In genomic region chr1:232182206-232182605, GRCh38 we compare ENCODE assay signal across 35 cellular contexts.
DNase-seq lines count a peak whose midpoint lies in the region; ATAC-seq and TF ChIP-seq lines count a peak whose summit lies in the region.
"Had no signal": no experiment of that assay in that cellular context is flagged by ENCODE, and none has a peak within 500 bp of the region (broad histone marks: within the 10 kb centered on the region; RNA-seq: fewer than 3 reads in every experiment).

No MANE protein-coding gene starts in this region.

- H3K36me3 ChIP-seq in gastrocnemius medialis = no peaks in the 10 kb centered on the region
- no peaks in the 10 kb centered on the region for H3K36me3 ChIP-seq in brain microvascular endothelial cell (replicated peaks)
- H3K36me3 ChIP-seq: BE2C; BLaER1; BLaER1 treated with 17β-estradiol and CSF1 and Interleukin-3, amounts not matched to agents 10 nM and 100 nM had no signal

- no peak overlapping the region for H3K4me3 Mint-ChIP-seq in osteocyte (ENCODE audit: unreplicated experiment)
- H3K4me3 Mint-ChIP-seq in type B pancreatic cell = no peak overlapping the region
- H3K4me3 Mint-ChIP-seq: B cell; CD14-positive monocyte; CD4-positive, alpha-beta memory T cell; CD4-positive, alpha-beta T cell; CD4-positive, CD25-positive, alpha-beta regulatory T cell; CD8-positive, alpha-beta memory T cell; CD8-positive, alpha-beta T cell had no signal

- H3K27ac Mint-ChIP-seq in osteocyte (ENCODE audit: unreplicated experiment) = no peak overlapping the region
- H3K27ac Mint-ChIP-seq in type B pancreatic cell = no peak overlapping the region
- H3K27ac Mint-ChIP-seq: B cell; CD4-positive, alpha-beta memory T cell; CD4-positive, alpha-beta T cell; CD4-positive, CD25-positive, alpha-beta regulatory T cell; CD8-positive, alpha-beta T cell had no signal

- H3K4me1 Mint-ChIP-seq in osteocyte (ENCODE audit: unreplicated experiment) (peaks cover 26% of the 10 kb centered on the region), type B pancreatic cell (ENCODE audit: unreplicated experiment) (no peaks in the 10 kb centered on the region)
- H3K4me1 Mint-ChIP-seq: B cell; CD14-positive monocyte; CD4-positive, alpha-beta memory T cell; CD4-positive, CD25-positive, alpha-beta regulatory T cell; CD8-positive, alpha-beta memory T cell had no signal

- H3K27ac ChIP-seq in coronary artery (no peak overlapping the region), gastrocnemius medialis (no peak overlapping the region), brain microvascular endothelial cell (no peak overlapping the region)
- H3K27ac ChIP-seq: 22Rv1; A549; BLaER1; BLaER1 treated with 17β-estradiol and CSF1 and Interleukin-3, amounts not matched to agents 10 nM and 100 nM; C4-2B had no signal

- no peak for TF ChIP-seq POLR2A in gastrocnemius medialis (IDR thresholded peaks at IDR 0.05)

- H3K4me1 ChIP-seq in gastrocnemius medialis = no peaks in the 10 kb centered on the region
- H3K4me1 ChIP-seq: BE2C, BLaER1 had no signal

- no peak for ATAC-seq in gastrocnemius medialis
- ATAC-seq: A549; CD8-positive, alpha-beta T cell had no signal

- H3K9me3 Mint-ChIP-seq in osteocyte (ENCODE audit: unreplicated experiment) = no peaks in the 10 kb centered on the region
- H3K9me3 Mint-ChIP-seq in type B pancreatic cell = no peaks in the 10 kb centered on the region
- H3K9me3 Mint-ChIP-seq: CD4-positive, alpha-beta memory T cell; CD4-positive, alpha-beta T cell; CD8-positive, alpha-beta memory T cell; CD8-positive, alpha-beta T cell had no signal

- H3K27me3 Mint-ChIP-seq in osteocyte (ENCODE audit: unreplicated experiment) = no peaks in the 10 kb centered on the region
- peaks cover 21% of the 10 kb centered on the region for H3K27me3 Mint-ChIP-seq in type B pancreatic cell
- H3K27me3 Mint-ChIP-seq: CD4-positive, CD25-positive, alpha-beta regulatory T cell had no signal

- intact Hi-C loops in gastrocnemius medialis (cut with DNase I; ENCODE audit: low total_unique reads) = no loop called here

- H3K9me3 ChIP-seq in gastrocnemius medialis = no peaks in the 10 kb centered on the region
- H3K9me3 ChIP-seq: A549, BE2C, BLaER1, Caco-2 had no signal

- H3K4me3 ChIP-seq in coronary artery (no peak overlapping the region), gastrocnemius medialis (no peak overlapping the region), brain microvascular endothelial cell (ENCODE audit: low read depth, low read length) (no peak overlapping the region)
- H3K4me3 ChIP-seq: A549; BLaER1; BLaER1 treated with 17β-estradiol and CSF1 and Interleukin-3, amounts not matched to agents 10 nM and 100 nM had no signal

- DNase-seq in D341Med (ENCODE audit: low spot score) (peak; percentile 16), coronary artery (ENCODE audit: low spot score) (peak; percentile 7), osteocyte (ENCODE audit: extremely low spot score, unreplicated experiment) (peak; percentile 54), type B pancreatic cell (ENCODE audit: extremely low spot score, unreplicated experiment) (peak; percentile 29), gastrocnemius medialis (no peak), brain microvascular endothelial cell (no peak), CD1c-positive myeloid dendritic cell (ENCODE audit: extremely low spot score) (no peak)
- DNase-seq in activated CD4-positive, CD25-positive, alpha-beta regulatory T cell treated with anti-CD3 and anti-CD28 coated beads, Interleukin-2, amount 50 U/mL, for 72 hours = no peak
- DNase-seq: 8988T; ACHN; AML-193; BE2C; C1 segment of cervical spinal cord; Caco-2; Calu3; CD4-positive, alpha-beta memory T cell; CD4-positive, alpha-beta T cell; CD4-positive, CD25-positive, alpha-beta regulatory T cell; CD8-positive, alpha-beta memory T cell; CD8-positive, alpha-beta T cell; COR-L47; DMS 273 treated with DMSO at 0.1 percent for 48 hours; DMS153; DMS53; DMS79; DMS79 treated with DMSO at 0.1 percent for 48 hours; DND-41; EL had no signal

- H3K36me3 Mint-ChIP-seq in osteocyte (ENCODE audit: unreplicated experiment) = no peaks in the 10 kb centered on the region
- no peaks in the 10 kb centered on the region for H3K36me3 Mint-ChIP-seq in type B pancreatic cell
- H3K36me3 Mint-ChIP-seq: CD14-positive monocyte; CD4-positive, alpha-beta memory T cell; CD4-positive, CD25-positive, alpha-beta regulatory T cell; CD8-positive, alpha-beta memory T cell; CD8-positive, alpha-beta T cell had no signal

- H3K27me3 ChIP-seq in gastrocnemius medialis (no peaks in the 10 kb centered on the region), brain microvascular endothelial cell (replicated peaks) (no peaks in the 10 kb centered on the region)
- H3K27me3 ChIP-seq: BE2C; BLaER1; BLaER1 treated with 17β-estradiol and CSF1 and Interleukin-3, amounts not matched to agents 10 nM and 100 nM had no signal

- in situ Hi-C loops in gastrocnemius medialis (cut with MboI; ENCODE audit: low sequenced_read_pairs in 4 of 4) = no loop called here
- in situ Hi-C loops in brain microvascular endothelial cell (cut with HindIII; ENCODE audit: low pct_ligation_motif_present, low sequenced_read_pairs) = no loop called here

- TF ChIP-seq CTCF in coronary artery (IDR thresholded peaks at IDR 0.05) = no peak
- no peak for TF ChIP-seq CTCF in osteocyte (IDR thresholded peaks at IDR 0.05)
- no peak for TF ChIP-seq CTCF in type B pancreatic cell (conservative IDR thresholded peaks at IDR 0.05)
- TF ChIP-seq CTCF in gastrocnemius medialis (IDR thresholded peaks at IDR 0.05 in 4 of 5, conservative IDR thresholded peaks at IDR 0.05 in 1 of 5) = no peak
- TF ChIP-seq CTCF in brain microvascular endothelial cell (IDR thresholded peaks at IDR 0.05; ENCODE audit: low read depth, low read length, missing control alignments) = no peak

Comparison
In these comparisons a context has a peak if more than half of its experiments do, and no peak if none do; other contexts are left out.
1. DNase-seq: peak in D341Med (single experiment), coronary artery (single experiment), osteocyte (single experiment) and type B pancreatic cell (single experiment); none in gastrocnemius medialis (0 of 2), brain microvascular endothelial cell (single experiment), activated CD4-positive, CD25-positive, alpha-beta regulatory T cell treated with anti-CD3 and anti-CD28 coated beads, Interleukin-2, amount 50 U/mL, for 72 hours (single experiment) and CD1c-positive myeloid dendritic cell (single experiment).